ENCODE assay signal across 17 cellular contexts in genomic region chr1:191876631-191877030, GRCh38.
DNase-seq lines count a peak whose midpoint lies in the region; ATAC-seq and TF ChIP-seq lines count a peak whose summit lies in the region.
"Had no signal": no experiment of that assay in that cellular context is flagged by ENCODE, and none has a peak within 500 bp of the region (broad histone marks: within the 10 kb centered on the region; RNA-seq: fewer than 3 reads in every experiment).

No MANE protein-coding gene starts in this region.

- H3K9ac ChIP-seq in KMS-11, result no peak overlapping the region
- H3K9ac ChIP-seq: BLaER1 treated with 17β-estradiol and CSF1 and Interleukin-3, amounts not matched to agents 10 nM and 100 nM had no signal

- peaks cover 5% of the 10 kb centered on the region for H3K9me3 Mint-ChIP-seq in glutamatergic neuron (ENCODE audit: unreplicated experiment)
- no peaks in the 10 kb centered on the region for H3K9me3 Mint-ChIP-seq in CD4-positive, alpha-beta T cell
- H3K9me3 Mint-ChIP-seq: H9 had no signal

- intact Hi-C loops in CD4-positive, alpha-beta T cell (cut with DNase I, micrococcal nuclease), result no loop called here

- peaks cover 12% of the 10 kb centered on the region for H3K4me1 Mint-ChIP-seq in glutamatergic neuron (ENCODE audit: low read depth, unreplicated experiment)
- no peaks in the 10 kb centered on the region for H3K4me1 Mint-ChIP-seq in CD4-positive, alpha-beta T cell (ENCODE audit: low read depth)
- H3K4me1 Mint-ChIP-seq: CD4-positive, CD25-positive, alpha-beta regulatory T cell had no signal

- DNase-seq in NCI-H2227 (lab: John Stamatoyannopoulos, UW; ENCODE audit: unreplicated experiment) (peak; percentile 93), NCI-H2227 treated with DMSO at 0.1 percent for 48 hours (lab: John Stamatoyannopoulos, UW) (no peak), NCI-H69 (lab: John Stamatoyannopoulos, UW) (peak; percentile 81), glutamatergic neuron (no peak), caudate nucleus (lab: John Stamatoyannopoulos, UW) (no peak), COLO668 (lab: John Stamatoyannopoulos, UW; ENCODE audit: unreplicated experiment) (no peak)
- no peak for DNase-seq in CD4-positive, alpha-beta T cell
- DNase-seq: ACHN; CD4-positive, CD25-positive, alpha-beta regulatory T cell; DMS153; DMS79 treated with DMSO at 0.1 percent for 48 hours; EL; GOT3; H9; IMR-90 had no signal

- H3K27me3 ChIP-seq in KMS-11 (ENCODE audit: insufficient read depth, low read depth), result no peaks in the 10 kb centered on the region
- H3K27me3 ChIP-seq in CD4-positive, alpha-beta T cell (ENCODE audit: control insufficient read depth, insufficient read depth, low read length), result no peaks in the 10 kb centered on the region
- H3K27me3 ChIP-seq: BLaER1 treated with 17β-estradiol and CSF1 and Interleukin-3, amounts not matched to agents 10 nM and 100 nM had no signal

- no peak overlapping the region for H2AFZ ChIP-seq in KMS-11 (ENCODE audit: low read depth)

- no peaks in the 10 kb centered on the region for H3K9me3 ChIP-seq in CD4-positive, alpha-beta T cell (ENCODE audit: control insufficient read depth, low read length)
- H3K9me3 ChIP-seq: BLaER1 treated with 17β-estradiol and CSF1 and Interleukin-3, amounts not matched to agents 10 nM and 100 nM had no signal

- H3K36me3 Mint-ChIP-seq in glutamatergic neuron (ENCODE audit: unreplicated experiment), result no peaks in the 10 kb centered on the region
- no peaks in the 10 kb centered on the region for H3K36me3 Mint-ChIP-seq in CD4-positive, alpha-beta T cell (ENCODE audit: low read depth)
- H3K36me3 Mint-ChIP-seq: CD4-positive, CD25-positive, alpha-beta regulatory T cell had no signal

- TF ChIP-seq CTCF in KMS-11 (conservative IDR thresholded peaks at IDR 0.05; ENCODE audit: low read depth, low read length) (no peak), glutamatergic neuron (IDR thresholded peaks at IDR 0.05; ENCODE audit: partially characterized antibody, unreplicated experiment) (no peak)
- TF ChIP-seq CTCF in CD4-positive, alpha-beta T cell (IDR thresholded peaks at IDR 0.05), result no peak

- peak overlapping the region; percentile 12 for H3K4me3 Mint-ChIP-seq in glutamatergic neuron (ENCODE audit: unreplicated experiment)
- H3K4me3 Mint-ChIP-seq in CD4-positive, alpha-beta T cell, result no peak overlapping the region
- H3K4me3 Mint-ChIP-seq: CD4-positive, CD25-positive, alpha-beta regulatory T cell; H9 had no signal

- no peaks in the 10 kb centered on the region for H3K36me3 ChIP-seq in KMS-11 (ENCODE audit: insufficient read depth)
- H3K36me3 ChIP-seq: BLaER1 treated with 17β-estradiol and CSF1 and Interleukin-3, amounts not matched to agents 10 nM and 100 nM had no signal

- no peaks in the 10 kb centered on the region for H4K20me1 ChIP-seq in KMS-11 (ENCODE audit: insufficient read depth)
- H4K20me1 ChIP-seq: BLaER1 treated with 17β-estradiol and CSF1 and Interleukin-3, amounts not matched to agents 10 nM and 100 nM had no signal

- ATAC-seq in CD4-positive, alpha-beta T cell (ENCODE audit: poor library complexity), result no peak

- H3K27ac ChIP-seq in KMS-11, result no peak overlapping the region
- H3K27ac ChIP-seq in caudate nucleus (ENCODE audit: low read depth, low read length), result no peak overlapping the region
- no peak overlapping the region for H3K27ac ChIP-seq in CD4-positive, alpha-beta T cell (ENCODE audit: low read depth, low read length)
- H3K27ac ChIP-seq: BLaER1 treated with 17β-estradiol and CSF1 and Interleukin-3, amounts not matched to agents 10 nM and 100 nM had no signal

- H3K27me3 Mint-ChIP-seq in glutamatergic neuron (ENCODE audit: unreplicated experiment), result peaks cover 2% of the 10 kb centered on the region
- no peaks in the 10 kb centered on the region for H3K27me3 Mint-ChIP-seq in CD4-positive, alpha-beta T cell
- H3K27me3 Mint-ChIP-seq: CD4-positive, CD25-positive, alpha-beta regulatory T cell had no signal

- H3K27ac Mint-ChIP-seq in glutamatergic neuron (ENCODE audit: unreplicated experiment), result peak overlapping the region; percentile 81
- no peak overlapping the region for H3K27ac Mint-ChIP-seq in CD4-positive, alpha-beta T cell
- H3K27ac Mint-ChIP-seq: CD4-positive, CD25-positive, alpha-beta regulatory T cell; H9 had no signal

- POLR2A ChIA-PET in CD4-positive, alpha-beta T cell (lab: Charles Lee), result no interaction called here

- CTCF ChIA-PET in CD4-positive, alpha-beta T cell (lab: Charles Lee), result no interaction called here

- no peaks in the 10 kb centered on the region for H3K79me2 ChIP-seq in KMS-11 (ENCODE audit: insufficient read depth, low read depth)

- H3K4me2 ChIP-seq in KMS-11, result 0 out of 2 replicates have a peak overlapping the region, but pooled peaks have one; percentile 1
- H3K4me2 ChIP-seq: BLaER1 treated with 17β-estradiol and CSF1 and Interleukin-3, amounts not matched to agents 10 nM and 100 nM had no signal

- no peak overlapping the region for H3K4me3 ChIP-seq in KMS-11 (IDR thresholded peaks at IDR 0.05; ENCODE audit: insufficient read depth, low read depth, low read length)
- H3K4me3 ChIP-seq: BLaER1 treated with 17β-estradiol and CSF1 and Interleukin-3, amounts not matched to agents 10 nM and 100 nM had no signal

- peaks cover 6% of the 10 kb centered on the region for H3K4me1 ChIP-seq in KMS-11 (ENCODE audit: low read depth, poor library complexity, severe bottlenecking)
- H3K4me1 ChIP-seq: BLaER1 treated with 17β-estradiol and CSF1 and Interleukin-3, amounts not matched to agents 10 nM and 100 nM had no signal

Comparison
In these comparisons a context has a peak if more than half of its experiments do, and no peak if none do; other contexts are left out.
1. DNase-seq: peak in NCI-H2227 (single experiment) and NCI-H69 (single experiment); none in NCI-H2227 treated with DMSO at 0.1 percent for 48 hours (single experiment), glutamatergic neuron (single experiment), caudate nucleus (0 of 61), COLO668 (single experiment) and CD4-positive, alpha-beta T cell (0 of 10).